Comparison of ENCODE assay signal across 10 cellular contexts in the genomic region with DNA sequence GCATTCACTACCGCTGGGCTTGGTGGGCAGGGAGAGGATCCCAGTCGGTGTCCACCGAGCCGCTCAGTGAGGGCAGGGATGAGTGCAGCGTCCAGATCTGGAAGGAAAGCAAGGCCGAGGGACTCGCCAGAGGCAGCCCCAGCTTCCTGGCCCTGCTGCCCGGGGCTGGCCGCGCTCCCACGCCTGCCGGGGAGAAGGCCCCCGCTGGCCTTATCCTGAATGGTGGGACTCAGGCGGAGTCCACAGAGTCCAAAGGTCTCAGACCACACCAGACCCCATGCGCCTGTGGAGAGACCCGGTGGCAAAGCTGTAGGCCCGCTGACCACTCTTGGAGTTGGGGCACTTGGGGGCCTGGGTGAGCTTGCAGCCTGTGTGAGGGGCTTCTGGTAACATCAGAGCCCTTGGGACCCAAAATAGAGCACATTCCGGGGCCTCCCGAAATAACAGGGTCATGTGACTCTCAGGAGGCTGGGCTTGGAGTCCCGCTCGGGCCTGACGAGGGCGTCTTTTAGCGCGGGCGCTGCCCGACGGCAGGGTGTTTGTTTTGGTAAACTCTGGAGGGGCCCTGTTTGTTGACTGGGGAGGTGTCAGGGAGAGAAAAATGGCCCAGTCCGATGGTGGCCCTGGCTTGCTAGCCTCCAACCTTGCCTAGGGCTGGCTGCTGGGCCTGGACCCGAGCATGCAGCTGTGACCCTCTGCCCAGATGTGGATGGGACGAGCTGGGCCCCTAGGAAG. TPM values are rescaled to one million over a fixed set of nuclear protein-coding genes. Genes with fewer than 3 reads are reported as not detected.
DNase-seq lines count a peak whose midpoint lies in the region; ATAC-seq, FAIRE-seq and TF ChIP-seq lines count a peak whose summit lies in the region.
"Had no signal": no experiment of that assay in that cellular context is flagged by ENCODE, and none has a peak within 500 bp of the region (broad histone marks: within the 10 kb centered on the region; RNA-seq: fewer than 3 reads in every experiment).

No MANE protein-coding gene starts in this region.

- WGBS in adipose tissue, 3 donors, result 17 to 47% (median 38%) methylated on average over 30 to 31 of the region's 31 CpGs

- no peak overlapping the region for H3K27ac Mint-ChIP-seq in CD8-positive, alpha-beta memory T cell
- H3K27ac Mint-ChIP-seq: activated T-helper 2 cell treated with anti-CD3 and anti-CD28 coated beads, Interferon-gamma antibody, Interleukin-2, Interleukin-4, amounts not matched to agents 10 μg/mL and 5 μg/mL and 100 μg/mL, durations not matched to agents 14 hours and 24 hours and 36 hours had no signal

- CTCF ChIA-PET in CD8-positive, alpha-beta memory T cell (lab: Charles Lee), result interaction anchor here (2.3 kb wide), 1 partner anchor 158 kb away, joined by 8 read pairs; no protein-coding TSS in a partner anchor

- no peak for DNase-seq in CD8-positive, alpha-beta memory T cell
- DNase-seq in cardiac muscle cell (ENCODE audit: low read depth in 1 of 2, low spot score in 1 of 2) (peak; percentile 41 to 52), HTR-8/SVneo (ENCODE audit: insufficient read length, low spot score) (no peak), GDM1 (lab: John Stamatoyannopoulos, UW) (no peak), medulla oblongata (ENCODE audit: extremely low spot score) (no peak)

- H3K36me3 ChIP-seq in CD8-positive, alpha-beta memory T cell (ENCODE audit: insufficient read depth, low read length), result no peaks in the 10 kb centered on the region
- H3K36me3 ChIP-seq in cardiac muscle cell (no peaks in the 10 kb centered on the region), rectal smooth muscle tissue (ENCODE audit: control insufficient read depth, insufficient read depth, low read length) (no peaks in the 10 kb centered on the region)

- H3K27me3 Mint-ChIP-seq in CD8-positive, alpha-beta memory T cell, result peaks cover 0 to 6% of the 10 kb centered on the region in 2 donors

- no peaks in the 10 kb centered on the region for H3K9me3 ChIP-seq in CD8-positive, alpha-beta memory T cell (ENCODE audit: low read length)
- H3K9me3 ChIP-seq in cardiac muscle cell (ENCODE audit: low read depth), result no peaks in the 10 kb centered on the region

- peaks cover 9 to 28% (median 15%) of the 10 kb centered on the region in 3 donors for H3K4me1 Mint-ChIP-seq in CD8-positive, alpha-beta memory T cell

- no peak overlapping the region for H3K4me3 ChIP-seq in CD8-positive, alpha-beta memory T cell (ENCODE audit: low read length)
- H3K4me3 ChIP-seq in cardiac muscle cell (peak overlapping the region; percentile 51), rectal smooth muscle tissue (ENCODE audit: low read length) (peak overlapping the region; percentile 38)

- no peaks in the 10 kb centered on the region for H3K36me3 Mint-ChIP-seq in CD8-positive, alpha-beta memory T cell

- peak overlapping the region; percentile 58 for H3K9ac ChIP-seq in rectal smooth muscle tissue (ENCODE audit: low read length)

- H3K27ac ChIP-seq in CD8-positive, alpha-beta memory T cell (ENCODE audit: low read depth, low read length), result peak overlapping the region; percentile 47
- peak overlapping the region; percentile 31 for H3K27ac ChIP-seq in adipose tissue (ENCODE audit: low read depth, low read length)
- peak overlapping the region; percentile 87 for H3K27ac ChIP-seq in cardiac muscle cell
- H3K27ac ChIP-seq in rectal smooth muscle tissue (ENCODE audit: low read depth, low read length), result peak overlapping the region; percentile 6

- TF ChIP-seq CTCF in cardiac muscle cell (IDR thresholded peaks at IDR 0.05; ENCODE audit: low read depth, low read length), result peak; percentile 17

- H3K4me3 Mint-ChIP-seq in CD8-positive, alpha-beta memory T cell, result peak overlapping the region in 1 of 7 donors; percentile 80

- no peaks in the 10 kb centered on the region for H3K27me3 ChIP-seq in CD8-positive, alpha-beta memory T cell (ENCODE audit: insufficient read depth, low read length, poor library complexity, severe bottlenecking)
- H3K27me3 ChIP-seq in cardiac muscle cell, result no peaks in the 10 kb centered on the region
- no peaks in the 10 kb centered on the region for H3K27me3 ChIP-seq in rectal smooth muscle tissue (ENCODE audit: control insufficient read depth, insufficient read depth, low read length)

- POLR2A ChIA-PET in CD8-positive, alpha-beta memory T cell (lab: Charles Lee), result no interaction called here

- H3K4me1 ChIP-seq in CD8-positive, alpha-beta memory T cell (ENCODE audit: insufficient read depth, low read length), result peaks cover 19% of the 10 kb centered on the region
- H3K4me1 ChIP-seq in cardiac muscle cell (ENCODE audit: low read depth) (peaks cover 49% of the 10 kb centered on the region), rectal smooth muscle tissue (ENCODE audit: control insufficient read depth, insufficient read depth, low read length) (peaks cover 17% of the 10 kb centered on the region)

- no peaks in the 10 kb centered on the region for H3K9me3 Mint-ChIP-seq in CD8-positive, alpha-beta memory T cell
- H3K9me3 Mint-ChIP-seq: activated T-helper 2 cell treated with anti-CD3 and anti-CD28 coated beads, Interferon-gamma antibody, Interleukin-2, Interleukin-4, amounts not matched to agents 10 μg/mL and 5 μg/mL and 100 μg/mL, durations not matched to agents 14 hours and 24 hours and 36 hours had no signal

- FAIRE-seq in HTR-8/SVneo (lab: Jason Lieb, UNC), result no peak
- FAIRE-seq: G401.6 had no signal

- ATAC-seq in GM19397 (IDR thresholded peaks at IDR 0.05; ENCODE audit: unreplicated experiment), result no peak

RNA-seq across cellular contexts. Expression of a gene that starts 2.8 kb away (rescaled TPM):
- total RNA-seq in CD8-positive, alpha-beta memory T cell, result 1 to 10 TPM; 9.9 to 10.0 TPM
- polyA plus RNA-seq in CD8-positive, alpha-beta memory T cell, result 2.1 TPM
- 100 to 1,000 TPM in 1 of 3 donors, 10 to 100 TPM in 2; 30.9 to 114 (median 69.4) TPM for polyA plus RNA-seq in adipose tissue
- 46.1 and 50.4 TPM in 2 replicates for total RNA-seq in cardiac muscle cell
- 32.9 and 41.4 TPM in 2 replicates for polyA plus RNA-seq in cardiac muscle cell

Comparison
In these comparisons a context has a peak if more than half of its experiments do, and no peak if none do; other contexts are left out.
1. DNase-seq: peak in cardiac muscle cell (2 of 2); none in CD8-positive, alpha-beta memory T cell (0 of 5), HTR-8/SVneo (single experiment), GDM1 (single experiment) and medulla oblongata (single experiment).
2. H3K27ac ChIP-seq: peak in every context shown above with its lines; median percentile 87 in cardiac muscle cell; 47 in CD8-positive, alpha-beta memory T cell; 31 in adipose tissue; 6 in rectal smooth muscle tissue.
3. RNA of a gene that starts 2.8 kb away (polyA plus RNA-seq): 30.9 to 114 TPM in adipose tissue and 32.9 to 41.4 TPM in cardiac muscle cell; 2.1 TPM in CD8-positive, alpha-beta memory T cell (single experiment); every median in the first group is over 10 times any median in the second.